ENCODE assay signal across 35 cellular contexts in genomic region chr16:4147236-4147635, GRCh38.
"Had no signal": no experiment of that assay in that cellular context is flagged by ENCODE, and none has a peak within 500 bp of the region (broad histone marks: within the 10 kb centered on the region; RNA-seq: fewer than 3 reads in every experiment).

No MANE protein-coding gene starts in this region.

- H3K9me3 ChIP-seq: Peyer's patch, SJSA1, SK-N-SH had no signal

- H3K4me3 ChIP-seq: cardiac muscle cell, Peyer's patch, SJSA1 had no signal

- H3K4me1 ChIP-seq: Peyer's patch, SJSA1 had no signal

- FAIRE-seq: TTC549 had no signal

- H3K4me3 Mint-ChIP-seq: activated CD4-positive, alpha-beta memory T cell treated with anti-CD3 and anti-CD28 coated beads, Interleukin-2, amount 10 ng/mL, durations not matched to agents 7 days and 5 days; activated naive CD8-positive, alpha-beta T cell treated with anti-CD3 and anti-CD28 coated beads for 36 hours; activated T-cell treated with anti-CD3 and anti-CD28 coated beads, Interleukin-2, amount 50 U/mL, for 72 hours; activated T-helper 17 cell treated with anti-CD3 and anti-CD28 coated beads, Interleukin-2, amount 50 U/mL, for 72 hours; T-helper 1 cell treated with Interleukin-12 subunit alpha and Interleukin-12 subunit beta and Interleukin-4 antibody, amounts not matched to agents 30 μg/mL and 1 μg/mL, for 36 hours; T-helper 2 cell treated with Interferon-gamma antibody and Interleukin-4, amounts not matched to agents 5 μg/mL and 100 μg/mL, for 36 hours had no signal

- H3K9me3 Mint-ChIP-seq: activated naive CD8-positive, alpha-beta T cell treated with anti-CD3 and anti-CD28 coated beads for 36 hours; activated T-cell treated with anti-CD3 and anti-CD28 coated beads, Interleukin-2, amount 50 U/mL, for 72 hours; activated T-helper 17 cell treated with anti-CD3 and anti-CD28 coated beads, Interleukin-2, amount 50 U/mL, for 72 hours; T-helper 1 cell treated with Interleukin-12 subunit alpha and Interleukin-12 subunit beta and Interleukin-4 antibody, amounts not matched to agents 30 μg/mL and 1 μg/mL, for 36 hours; T-helper 2 cell treated with Interferon-gamma antibody and Interleukin-4, amounts not matched to agents 5 μg/mL and 100 μg/mL, for 36 hours had no signal

- DNase-seq: activated CD4-positive, alpha-beta memory T cell treated with anti-CD3 and anti-CD28 coated beads, Interleukin-2, amount 10 ng/mL, durations not matched to agents 7 days and 5 days; activated CD4-positive, alpha-beta T cell treated with anti-CD3 and anti-CD28 coated beads for 4 hours; activated effector memory CD4-positive, alpha-beta T cell treated with anti-CD3 and anti-CD28 coated beads, Interleukin-2, amount 50 U/mL, for 16 hours; activated naive CD4-positive, alpha-beta T cell; activated naive CD4-positive, alpha-beta T cell treated with anti-CD3 and anti-CD28 coated beads, Interleukin-2, amount 50 U/mL, for 16 hours; activated naive CD8-positive, alpha-beta T cell treated with anti-CD3 and anti-CD28 coated beads for 36 hours; activated T-cell treated with anti-CD3 and anti-CD28 coated beads, Interleukin-2, amount 50 U/mL, for 1 hour; activated T-cell treated with anti-CD3 and anti-CD28 coated beads, Interleukin-2, amount 50 U/mL, for 72 hours; amniotic stem cell; aorta; brain microvascular endothelial cell; Kasumi-1; KG1; MM.1S; MV-4-11; NCI-H1092; NCI-H1694; NCI-H1930; NCI-H2081 treated with DMSO at 0.1 percent for 48 hours; NCI-H345; NCI-H524 treated with DMSO at 0.1 percent for 48 hours; NCI-H748 treated with DMSO at 0.1 percent for 48 hours; NK-92 treated with Interleukin-12 subunit alpha and Interleukin-12 subunit beta, amount 100 ng/mL, for 24 hours; PC-3; Peyer's patch; RPMI8226; SHP77 treated with DMSO at 0.1 percent for 48 hours; SK-N-SH had no signal

- H3K36me3 Mint-ChIP-seq: activated naive CD8-positive, alpha-beta T cell treated with anti-CD3 and anti-CD28 coated beads for 36 hours had no signal

- H3K4me2 ChIP-seq: SK-N-SH had no signal

- H3K36me3 ChIP-seq: brain microvascular endothelial cell, cardiac muscle cell, Peyer's patch, SJSA1 had no signal

- H3K27me3 ChIP-seq: brain microvascular endothelial cell, cardiac muscle cell, Peyer's patch, SJSA1 had no signal

- ATAC-seq: activated CD4-positive, CD25-positive, alpha-beta regulatory T cell treated with anti-CD3 and anti-CD28 coated beads, Interleukin-2, amount 50 U/mL, for 24 hours; activated T-cell treated with anti-CD3 and anti-CD28 coated beads, Interleukin-2, amount 50 U/mL, for 72 hours; activated T-helper 17 cell treated with anti-CD3 and anti-CD28 coated beads, Interleukin-2, amount 50 U/mL, for 72 hours; PC-3 had no signal

- H3K27ac ChIP-seq: brain microvascular endothelial cell, cardiac muscle cell, Peyer's patch, SJSA1 had no signal

- H3K27me3 Mint-ChIP-seq: activated CD4-positive, alpha-beta memory T cell treated with anti-CD3 and anti-CD28 coated beads, Interleukin-2, amount 10 ng/mL, durations not matched to agents 7 days and 5 days; activated naive CD8-positive, alpha-beta T cell treated with anti-CD3 and anti-CD28 coated beads for 36 hours; activated T-helper 17 cell treated with anti-CD3 and anti-CD28 coated beads, Interleukin-2, amount 50 U/mL, for 72 hours had no signal

- H3K9ac ChIP-seq: SK-N-SH had no signal

- H3K27ac Mint-ChIP-seq: activated CD4-positive, alpha-beta memory T cell treated with anti-CD3 and anti-CD28 coated beads, Interleukin-2, amount 10 ng/mL, durations not matched to agents 7 days and 5 days; activated naive CD8-positive, alpha-beta T cell treated with anti-CD3 and anti-CD28 coated beads for 36 hours; activated T-cell treated with anti-CD3 and anti-CD28 coated beads, Interleukin-2, amount 50 U/mL, for 72 hours; activated T-helper 17 cell treated with anti-CD3 and anti-CD28 coated beads, Interleukin-2, amount 50 U/mL, for 72 hours; T-helper 1 cell treated with Interleukin-12 subunit alpha and Interleukin-12 subunit beta and Interleukin-4 antibody, amounts not matched to agents 30 μg/mL and 1 μg/mL, for 36 hours; T-helper 2 cell treated with Interferon-gamma antibody and Interleukin-4, amounts not matched to agents 5 μg/mL and 100 μg/mL, for 36 hours had no signal
